17 cellular contexts compared by ENCODE assay signal in the genomic region with DNA sequence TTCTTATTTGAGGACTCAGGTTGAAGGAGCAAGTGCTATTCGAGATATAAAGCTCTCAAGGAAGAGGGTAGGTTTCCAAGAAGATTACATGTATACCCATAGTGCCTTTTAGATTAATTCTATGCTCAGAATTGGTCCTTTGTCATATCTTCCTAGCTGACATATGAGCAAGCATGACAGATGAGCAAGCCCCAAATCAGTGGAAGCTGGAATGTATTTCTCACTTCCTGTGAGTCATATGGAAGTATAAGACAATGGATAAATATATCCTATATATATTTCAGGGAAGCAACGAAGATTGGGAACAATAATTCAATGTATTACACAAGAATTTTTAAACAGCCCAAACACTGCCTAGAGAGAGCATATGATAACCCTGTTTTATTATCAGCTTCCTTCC.
DNase-seq lines count a peak whose midpoint lies in the region; ATAC-seq, FAIRE-seq and TF ChIP-seq lines count a peak whose summit lies in the region.
"Had no signal": no experiment of that assay in that cellular context is flagged by ENCODE, and none has a peak within 500 bp of the region (broad histone marks: within the 10 kb centered on the region; RNA-seq: fewer than 3 reads in every experiment).

No MANE protein-coding gene starts in this region.

- H3K18ac ChIP-seq in mesenchymal stem cell (ENCODE audit: low read depth in 1 of 2, low read length in 2 of 2) = no peak overlapping the region

- no peak overlapping the region for H2AK5ac ChIP-seq in mesenchymal stem cell (ENCODE audit: low read length, severe bottlenecking)

- POLR2A ChIA-PET in endothelial cell of umbilical vein (lab: Charles Lee) = no interaction called here

- WGBS in mesenchymal stem cell = 0% methylated on average over 1 of the region's 2 CpGs

- BruUV-seq in endothelial cell of umbilical vein (replicated peaks; lab: Mats Ljungman, UMichigan) = no TSS peak

- H2BK120ac ChIP-seq in mesenchymal stem cell (ENCODE audit: low read depth, low read length) = no peak overlapping the region

- H3K79me2 ChIP-seq in endothelial cell of umbilical vein (ENCODE audit: control insufficient read depth, insufficient read depth, low read length) = no peaks in the 10 kb centered on the region

- H3K9me3 ChIP-seq in endothelial cell of umbilical vein (replicated peaks; ENCODE audit: control insufficient read depth, insufficient read depth, low read length) (no peaks in the 10 kb centered on the region), mesenchymal stem cell (ENCODE audit: control insufficient read depth, low read length) (peaks cover under 1% of the 10 kb centered on the region)
- H3K9me3 ChIP-seq: thyroid gland had no signal

- H4K91ac ChIP-seq in mesenchymal stem cell (ENCODE audit: low read length) = no peak overlapping the region

- H3K9ac ChIP-seq in endothelial cell of umbilical vein (replicated peaks; ENCODE audit: extremely low read depth, insufficient read depth, low read length) (no peak overlapping the region), mesenchymal stem cell (ENCODE audit: low read length) (no peak overlapping the region)

- H3K4me2 ChIP-seq in endothelial cell of umbilical vein (ENCODE audit: insufficient read depth, low read length) (peak overlapping the region; percentile 16), mesenchymal stem cell (ENCODE audit: low read length, poor library complexity, severe bottlenecking) (no peak overlapping the region)

- no peak overlapping the region for H2BK12ac ChIP-seq in mesenchymal stem cell (ENCODE audit: low read length in 2 of 2)

- FAIRE-seq in H54 (lab: Jason Lieb, UNC) (peak; percentile 23), endothelial cell of umbilical vein (lab: Jason Lieb, UNC) (no peak)

- H2BK5ac ChIP-seq in mesenchymal stem cell (ENCODE audit: low read depth, low read length, poor library complexity, severe bottlenecking) = no peak overlapping the region

- TF ChIP-seq POLR2A in H54 (IDR thresholded peaks at IDR 0.05; ENCODE audit: low read depth, low read length) = no peak
- TF ChIP-seq POLR2A in endothelial cell of umbilical vein (IDR thresholded peaks at IDR 0.05; ENCODE audit: low read depth, low read length) = no peak

- ATAC-seq in HG03095 (IDR thresholded peaks at IDR 0.05; ENCODE audit: unreplicated experiment) (no peak), GM18520 (IDR thresholded peaks at IDR 0.05; ENCODE audit: unreplicated experiment) (no peak), GM18907 (IDR thresholded peaks at IDR 0.05; ENCODE audit: unreplicated experiment) (no peak)
- ATAC-seq: activated naive CD8-positive, alpha-beta T cell treated with anti-CD3 and anti-CD28 coated beads, Interleukin-2, amount 50 U/mL, for 24 hours had no signal

- no peak overlapping the region for H4K8ac ChIP-seq in mesenchymal stem cell (ENCODE audit: low read length)

- CTCF ChIA-PET in endothelial cell of umbilical vein (lab: Charles Lee) = no interaction called here

- no peak for TF ChIP-seq CTCF in endothelial cell of umbilical vein (IDR thresholded peaks at IDR 0.05; ENCODE audit: extremely low read depth in 1 of 2, insufficient read depth in 1 of 2, low read depth in 1 of 2, low read length in 2 of 2)

- DNase-seq in H54 (ENCODE audit: insufficient read length, low spot score) = peak; percentile 0
- DNase-seq in RKO (ENCODE audit: low spot score) = peak; percentile 89
- DNase-seq in endothelial cell of umbilical vein (ENCODE audit: low read depth, low spot score) = peak; percentile 68
- DNase-seq in mesenchymal stem cell = peak; percentile 27
- DNase-seq in activated CD4-positive, alpha-beta T cell treated with anti-CD3 and anti-CD28 coated beads for 4 hours = no peak
- DNase-seq: activated CD4-positive, alpha-beta T cell treated with anti-CD3 and anti-CD28 coated beads for 1 hour; activated naive CD8-positive, alpha-beta T cell treated with anti-CD3 and anti-CD28 coated beads, Interleukin-2, amount 50 U/mL, for 24 hours; erythroblast; NCI-H1436 treated with DMSO at 0.1 percent for 48 hours; NCI-H2171 treated with DMSO at 0.1 percent for 48 hours; NCI-H774; T1000; thyroid gland had no signal

- H3K27ac ChIP-seq in endothelial cell of umbilical vein (ENCODE audit: insufficient read depth, low read depth, low read length) (peak overlapping the region; percentile 32), mesenchymal stem cell (ENCODE audit: low read length, poor library complexity, severe bottlenecking) (no peak overlapping the region)
- H3K27ac ChIP-seq: neutrophil, thyroid gland had no signal

- H3K4me1 ChIP-seq in endothelial cell of umbilical vein (ENCODE audit: control insufficient read depth, extremely low read depth, insufficient read depth, low read length) = peaks cover 10% of the 10 kb centered on the region
- peaks cover 1% of the 10 kb centered on the region for H3K4me1 ChIP-seq in mesenchymal stem cell (ENCODE audit: control insufficient read depth, insufficient read depth, low read depth, low read length)
- H3K4me1 ChIP-seq: thyroid gland had no signal

- H4K20me1 ChIP-seq in endothelial cell of umbilical vein (replicated peaks; ENCODE audit: control insufficient read depth, extremely low read depth, insufficient read depth, low read length) = no peaks in the 10 kb centered on the region

- no peaks in the 10 kb centered on the region for H3K27me3 ChIP-seq in endothelial cell of umbilical vein (ENCODE audit: control insufficient read depth in 2 of 2, insufficient read depth in 2 of 2, low read length in 2 of 2)
- H3K27me3 ChIP-seq in mesenchymal stem cell (ENCODE audit: control insufficient read depth in 1 of 2, insufficient read depth in 1 of 2, low read length in 2 of 2) = no peaks in the 10 kb centered on the region
- H3K27me3 ChIP-seq: neutrophil, thyroid gland had no signal

- dilution Hi-C loops in endothelial cell of umbilical vein (cut with MboI; ENCODE audit: extremely low pct_ligation_motif_present, low sequenced_read_pairs) = no loop called here

- H3K36me3 ChIP-seq in endothelial cell of umbilical vein (ENCODE audit: control insufficient read depth in 2 of 2, extremely low read depth in 1 of 2, insufficient read depth in 2 of 2, low read length in 2 of 2) = no peaks in the 10 kb centered on the region
- no peaks in the 10 kb centered on the region for H3K36me3 ChIP-seq in mesenchymal stem cell (ENCODE audit: control insufficient read depth in 1 of 2, insufficient read depth in 2 of 2, low read depth in 1 of 2, low read length in 2 of 2)
- H3K36me3 ChIP-seq: neutrophil, thyroid gland had no signal

- no peak overlapping the region for H3K4ac ChIP-seq in mesenchymal stem cell (ENCODE audit: low read depth in 1 of 2, low read length in 2 of 2)

- H3K14ac ChIP-seq in mesenchymal stem cell (ENCODE audit: low read length in 2 of 2) = no peak overlapping the region

- no peak overlapping the region for H3K4me3 ChIP-seq in endothelial cell of umbilical vein (replicated peaks in 1 of 3; ENCODE audit: insufficient read depth in 1 of 3, low read depth in 1 of 3, low read length in 3 of 3)
- no peak overlapping the region for H3K4me3 ChIP-seq in mesenchymal stem cell (ENCODE audit: insufficient read depth in 1 of 2, low read depth in 1 of 2, low read length in 2 of 2)
- H3K4me3 ChIP-seq: thyroid gland had no signal

- H2AFZ ChIP-seq in endothelial cell of umbilical vein (ENCODE audit: low read depth, low read length) (no peak overlapping the region), mesenchymal stem cell (ENCODE audit: low read depth, low read length) (no peak overlapping the region)

- H3K23ac ChIP-seq in mesenchymal stem cell (ENCODE audit: low read length in 2 of 2) = no peak overlapping the region

- intact Hi-C loops in endothelial cell of umbilical vein (cut with micrococcal nuclease) = no loop called here

- no peaks in the 10 kb centered on the region for H3K79me1 ChIP-seq in mesenchymal stem cell (replicated peaks; ENCODE audit: low read length, poor library complexity, severe bottlenecking)

- H3K9me1 ChIP-seq in endothelial cell of umbilical vein (replicated peaks; ENCODE audit: control insufficient read depth, extremely low read depth, insufficient read depth, low read length) = no peaks in the 10 kb centered on the region

- no peak overlapping the region for H2BK15ac ChIP-seq in mesenchymal stem cell (ENCODE audit: low read depth, poor library complexity, severe bottlenecking)

TF ChIP-seq in endothelial cell of umbilical vein, 7 proteins besides CTCF, POLR2A, EP300 and RAD21:
- no peak for TF ChIP-seq POLR2AphosphoS5 (IDR thresholded peaks at IDR 0.05; ENCODE audit: insufficient read depth, low read depth, low read length)
- no peak for TF ChIP-seq GATA2 (IDR thresholded peaks at IDR 0.05; ENCODE audit: insufficient read depth, insufficient read length, low read depth, low read length)
- TF ChIP-seq JUN (IDR thresholded peaks at IDR 0.05; ENCODE audit: borderline replicate concordance, insufficient read depth, insufficient read length, low read depth) = peak; percentile 89
- TF ChIP-seq EZH2 (IDR thresholded peaks at IDR 0.05; ENCODE audit: borderline replicate concordance, low read depth, low read length, severe bottlenecking) = no peak
- no peak for TF ChIP-seq MYC (IDR thresholded peaks at IDR 0.05; ENCODE audit: low read depth, low read length)
- peak; percentile 81 for TF ChIP-seq FOS (IDR thresholded peaks at IDR 0.05; ENCODE audit: borderline replicate concordance, insufficient read depth, low read length)
- TF ChIP-seq, protein P1, sequence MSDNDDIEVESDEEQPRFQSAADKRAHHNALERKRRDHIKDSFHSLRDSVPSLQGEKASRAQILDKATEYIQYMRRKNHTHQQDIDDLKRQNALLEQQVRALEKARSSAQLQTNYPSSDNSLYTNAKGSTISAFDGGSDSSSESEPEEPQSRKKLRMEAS (IDR thresholded peaks at IDR 0.05; ENCODE audit: insufficient read depth, insufficient read length) = no peak

Comparison
In these comparisons a context has a peak if more than half of its experiments do, and no peak if none do; other contexts are left out.
1. DNase-seq: peak in H54 (single experiment), RKO (single experiment), endothelial cell of umbilical vein (single experiment) and mesenchymal stem cell (single experiment); none in activated CD4-positive, alpha-beta T cell treated with anti-CD3 and anti-CD28 coated beads for 4 hours (0 of 2).